7 cellular contexts compared by ENCODE assay signal in genomic region chr5:155729684-155730059, GRCh38.
A peak's percentile ranks its signal among the peaks of the same experiment; 100 is the strongest.
DNase-seq lines count a peak whose midpoint lies in the region; ATAC-seq and TF ChIP-seq lines count a peak whose summit lies in the region.

No MANE protein-coding gene starts in this region.

- H3K9me3 ChIP-seq in MG63 (peaks cover 4% of the 10 kb centered on the region; the same call in 1 of the 2 replicates), iPS-20b (ENCODE audit: insufficient read depth, low read depth, low read length) (no peaks in the 10 kb centered on the region), skeletal muscle tissue (ENCODE audit: control insufficient read depth in 3 of 3, low read length in 3 of 3) (no peaks in the 10 kb centered on the region)

- H3K4me1 Mint-ChIP-seq in brain = peaks cover 23% of the 10 kb centered on the region
- no peaks in the 10 kb centered on the region for H3K4me1 Mint-ChIP-seq in stimulated activated naive B cell treated with anti-CD40 and anti-IgM and Interleukin-4, amounts not matched to agents 10 μg/mL and 1 μg/mL and 100 μg/mL, for 72 hours

- H3K36me3 ChIP-seq in MG63 (no peaks in the 10 kb centered on the region), iPS-20b (ENCODE audit: insufficient read depth, low read depth, low read length) (no peaks in the 10 kb centered on the region), skeletal muscle tissue (ENCODE audit: control insufficient read depth in 3 of 3, insufficient read depth in 3 of 3, low read length in 3 of 3) (no peaks in the 10 kb centered on the region)

- H3K27me3 ChIP-seq in MG63 = peaks cover 52% of the 10 kb centered on the region
- peaks cover 98% of the 10 kb centered on the region for H3K27me3 ChIP-seq in iPS-20b (ENCODE audit: insufficient read depth, low read length)
- H3K27me3 ChIP-seq in skeletal muscle tissue (ENCODE audit: control insufficient read depth in 3 of 3, insufficient read depth in 3 of 3, low read length in 3 of 3) = peaks cover 5 to 32% (median 9%) of the 10 kb centered on the region in 3 donors

- H3K9ac ChIP-seq in iPS-20b (ENCODE audit: low read depth, low read length) = no peak overlapping the region
- peak overlapping the region; percentile 57 to 87 (median 63) for H3K9ac ChIP-seq in skeletal muscle tissue (ENCODE audit: low read depth in 1 of 3, low read length in 3 of 3)

- H3K9me3 Mint-ChIP-seq in brain = peaks cover 0 to 4% (median 0%) of the 10 kb centered on the region in 5 experiments
- H3K9me3 Mint-ChIP-seq in stimulated activated naive B cell treated with anti-CD40 and anti-IgM and Interleukin-4, amounts not matched to agents 10 μg/mL and 1 μg/mL and 100 μg/mL, for 72 hours = no peaks in the 10 kb centered on the region

- no peak for TF ChIP-seq CTCF in brain (conservative IDR thresholded peaks at IDR 0.05)

- H3K36me3 Mint-ChIP-seq in brain = no peaks in the 10 kb centered on the region
- H3K36me3 Mint-ChIP-seq in stimulated activated naive B cell treated with anti-CD40 and anti-IgM and Interleukin-4, amounts not matched to agents 10 μg/mL and 1 μg/mL and 100 μg/mL, for 72 hours = no peaks in the 10 kb centered on the region

- no peak overlapping the region for H3K27ac Mint-ChIP-seq in brain
- H3K27ac Mint-ChIP-seq in stimulated activated naive B cell treated with anti-CD40 and anti-IgM and Interleukin-4, amounts not matched to agents 10 μg/mL and 1 μg/mL and 100 μg/mL, for 72 hours = no peak overlapping the region

- H3K27ac ChIP-seq in iPS-20b (ENCODE audit: low read length) (no peak overlapping the region), skeletal muscle tissue (ENCODE audit: low read depth, low read length) (peak overlapping the region; percentile 59)

- peak; percentile 19 for DNase-seq in MG63
- no peak for DNase-seq in activated CD4-positive, alpha-beta T cell treated with anti-CD3 and anti-CD28 coated beads for 48 hours
- DNase-seq in stimulated activated naive B cell treated with anti-CD40 and anti-IgM and Interleukin-4, amounts not matched to agents 10 μg/mL and 1 μg/mL and 100 μg/mL, for 72 hours = no peak

- H3K27me3 Mint-ChIP-seq in brain = peaks cover 81% of the 10 kb centered on the region
- peaks cover 51 to 67% of the 10 kb centered on the region in 2 donors for H3K27me3 Mint-ChIP-seq in stimulated activated naive B cell treated with anti-CD40 and anti-IgM and Interleukin-4, amounts not matched to agents 10 μg/mL and 1 μg/mL and 100 μg/mL, for 72 hours

- H3K4me1 ChIP-seq in iPS-20b (ENCODE audit: insufficient read depth, low read length) (peaks cover 3% of the 10 kb centered on the region; the same call in 1 of the 2 replicates), skeletal muscle tissue (ENCODE audit: control insufficient read depth in 3 of 3, insufficient read depth in 3 of 3, low read length in 3 of 3) (peaks cover 28 to 50% (median 44%) of the 10 kb centered on the region in 3 donors)

- no peak for ATAC-seq in GM18858 (IDR thresholded peaks at IDR 0.05; ENCODE audit: unreplicated experiment)
- ATAC-seq in stimulated activated naive B cell treated with anti-CD40 and anti-IgM and Interleukin-4, amounts not matched to agents 10 μg/mL and 1 μg/mL and 100 μg/mL, for 72 hours (replicated peaks) = no peak

- peak overlapping the region; percentile 81 to 88 (median 83) for H3K4me3 Mint-ChIP-seq in brain
- no peak overlapping the region for H3K4me3 Mint-ChIP-seq in stimulated activated naive B cell treated with anti-CD40 and anti-IgM and Interleukin-4, amounts not matched to agents 10 μg/mL and 1 μg/mL and 100 μg/mL, for 72 hours

- H3K4me3 ChIP-seq in MG63 (no peak overlapping the region), iPS-20b (ENCODE audit: low read length) (peak overlapping the region; percentile 71), skeletal muscle tissue (ENCODE audit: low read length in 3 of 3) (peak overlapping the region; percentile 69 to 77 (median 73))

Comparison
In these comparisons a context has a peak if more than half of its experiments do, and no peak if none do; other contexts are left out.
1. H3K4me3 Mint-ChIP-seq: peak in brain (5 of 5); none in stimulated activated naive B cell treated with anti-CD40 and anti-IgM and Interleukin-4, amounts not matched to agents 10 μg/mL and 1 μg/mL and 100 μg/mL, for 72 hours (0 of 2).